In genomic region chrX:115560211-115560977, GRCh38 we compare ENCODE assay signal across 8 cellular contexts. TPM values are rescaled to one million over a fixed set of nuclear protein-coding genes. Genes with fewer than 3 reads are reported as not detected.
DNase-seq lines count a peak whose midpoint lies in the region; ATAC-seq, FAIRE-seq and TF ChIP-seq lines count a peak whose summit lies in the region.

No MANE protein-coding gene starts in this region.

- intact Hi-C loops in lower lobe of right lung (cut with DNase I), result no loop called here
- intact Hi-C loops in posterior cingulate gyrus (cut with DNase I), result loop anchor here (5.0 to 10.0 kb wide), 2 partner anchors 82 to 226 kb away; no protein-coding TSS in a partner anchor

- H3K9me3 Mint-ChIP-seq in brain, result peaks cover 0 to 2% (median 0%) of the 10 kb centered on the region in 5 experiments

- TF ChIP-seq CTCF in A549 (IDR thresholded peaks at IDR 0.05) (no peak), brain (conservative IDR thresholded peaks at IDR 0.05) (no peak), lower lobe of right lung (IDR thresholded peaks at IDR 0.05) (no peak)

- peak overlapping the region; percentile 83 for H3K4me3 ChIP-seq in A549
- H3K4me3 ChIP-seq in lower lobe of right lung, result peak overlapping the region; percentile 63

- H3K27me3 Mint-ChIP-seq in brain, result peaks cover 21% of the 10 kb centered on the region

- no peak for TF ChIP-seq POLR2A in A549 (IDR thresholded peaks at IDR 0.05; ENCODE audit: low read length)

- POLR2A ChIA-PET in A549 (lab: Yijun Ruan, JAX), result interaction anchor here (0.6 to 4.2 kb wide), 6 partner anchors 27 to 223 kb away, joined by 3 to 32 read pairs (median 4); no protein-coding TSS in a partner anchor

- DNase-seq in A549 (ENCODE audit: low read depth in 1 of 2, low spot score in 1 of 2) (peak; percentile 60 to 96), HK-2 (ENCODE audit: unreplicated experiment) (peak; percentile 56), lower lobe of right lung (no peak), epidermal melanocyte (ENCODE audit: insufficient read length, low spot score) (no peak), posterior cingulate gyrus (no peak)

- H3K4me2 ChIP-seq in A549, result peak overlapping the region; percentile 87

- TF ChIP-seq RAD21 in A549 (conservative IDR thresholded peaks at IDR 0.05 in 1 of 2, IDR thresholded peaks at IDR 0.05 in 1 of 2), result no peak

- CTCF ChIA-PET in A549 (lab: Yijun Ruan, JAX), result interaction anchor here (0.6 to 3.9 kb wide), 3 partner anchors 73 to 230 kb away, joined by 3 to 25 read pairs (median 7); no protein-coding TSS in a partner anchor

- H3K4me3 Mint-ChIP-seq in brain, result peak overlapping the region; percentile 90 to 97 (median 95)

- H3K27ac Mint-ChIP-seq in brain, result peak overlapping the region in 4 of 5 experiments; percentile 95 to 98 (median 97)

- no peaks in the 10 kb centered on the region for H3K36me3 ChIP-seq in lower lobe of right lung

- H3K27me3 ChIP-seq in lower lobe of right lung (ENCODE audit: low read depth), result no peaks in the 10 kb centered on the region

- FAIRE-seq in A549 (lab: Jason Lieb, UNC), result peak; percentile 98

- peaks cover 42% of the 10 kb centered on the region for H3K4me1 Mint-ChIP-seq in brain

- peak overlapping the region; percentile 95 to 99 for H3K27ac ChIP-seq in A549
- H3K27ac ChIP-seq in lower lobe of right lung, result peak overlapping the region; percentile 89

- peaks cover 59% of the 10 kb centered on the region for H3K4me1 ChIP-seq in A549
- H3K4me1 ChIP-seq in lower lobe of right lung, result peaks cover 9% of the 10 kb centered on the region

- no peaks in the 10 kb centered on the region for H3K36me3 Mint-ChIP-seq in brain

- peak in 1 of 2 experiments; percentile 61; a peak in 2 of 5 replicates for TF ChIP-seq EP300 in A549 (IDR thresholded peaks at IDR 0.05)

- H3K9me3 ChIP-seq in A549 (no peaks in the 10 kb centered on the region), lower lobe of right lung (no peaks in the 10 kb centered on the region)

- 3% methylated on average over 10 of the region's 10 CpGs for WGBS in A549 (ENCODE audit: missing lambda C conversion rate)

- ATAC-seq in A549 (peak; percentile 72 to 77), lower lobe of right lung (peak; percentile 71 to 76), HG03439 (IDR thresholded peaks at IDR 0.05; ENCODE audit: unreplicated experiment) (no peak), GM18858 (IDR thresholded peaks at IDR 0.05; ENCODE audit: unreplicated experiment) (no peak)

TF ChIP-seq in A549, 52 proteins besides CTCF, POLR2A, EP300 and RAD21 (continues in another document):
- TF ChIP-seq FOSL2 (IDR thresholded peaks at IDR 0.05) (no peak), FOSL2 (CRISPR knock-in tag; IDR thresholded peaks at IDR 0.05) (peak; percentile 77), PHF8 (IDR thresholded peaks at IDR 0.05; ENCODE audit: borderline replicate concordance, low read depth) (no peak), TP53 (CRISPR knock-in tag; IDR thresholded peaks at IDR 0.05) (no peak), EHMT2 (IDR thresholded peaks at IDR 0.05; ENCODE audit: low read depth) (no peak), PBX3 (IDR thresholded peaks at IDR 0.05) (no peak), RFX5 (IDR thresholded peaks at IDR 0.05) (no peak), MAX (IDR thresholded peaks at IDR 0.05) (peak; percentile 81), HMGXB4 (CRISPR knock-in tag; IDR thresholded peaks at IDR 0.05; ENCODE audit: borderline replicate concordance) (no peak), RNF2 (IDR thresholded peaks at IDR 0.05; ENCODE audit: borderline replicate concordance, low read depth) (no peak), HOXA7 (CRISPR knock-in tag; IDR thresholded peaks at IDR 0.05) (no peak), HES2 (IDR thresholded peaks at IDR 0.05) (no peak), ZNF302 (CRISPR knock-in tag; IDR thresholded peaks at IDR 0.05) (no peak), JUN (IDR thresholded peaks at IDR 0.05) (peak in 1 of 2 experiments; percentile 67; a peak in 2 of 5 replicates), USF2 (IDR thresholded peaks at IDR 0.05) (no peak), SMC3 (IDR thresholded peaks at IDR 0.05) (no peak), CBX8 (IDR thresholded peaks at IDR 0.05) (no peak), GATA3 (IDR thresholded peaks at IDR 0.05; ENCODE audit: borderline replicate concordance) (peak; percentile 75; the same call in 1 of the 2 replicates), MAFK (IDR thresholded peaks at IDR 0.05; ENCODE audit: partially characterized antibody) (no peak), E2F6 (IDR thresholded peaks at IDR 0.05; ENCODE audit: borderline replicate concordance, low read depth) (0 out of 2 replicates have a peak, but pooled peaks have one; percentile 42), KDM1A (IDR thresholded peaks at IDR 0.05; ENCODE audit: low read depth) (no peak), RCOR1 (IDR thresholded peaks at IDR 0.05; ENCODE audit: low read depth, low read length) (no peak), ESRRA (IDR thresholded peaks at IDR 0.05; ENCODE audit: borderline replicate concordance, low read length) (no peak), EHF (CRISPR knock-in tag; IDR thresholded peaks at IDR 0.05) (no peak), CHD4 (IDR thresholded peaks at IDR 0.05; ENCODE audit: borderline replicate concordance) (peak; percentile 84; the same call in 1 of the 2 replicates), JUNB (IDR thresholded peaks at IDR 0.05) (peak; percentile 49), CBX2 (IDR thresholded peaks at IDR 0.05; ENCODE audit: borderline replicate concordance, low read depth) (no peak), ZFP36 (IDR thresholded peaks at IDR 0.05; ENCODE audit: borderline replicate concordance, partially characterized antibody) (no peak), HOXB13 (CRISPR knock-in tag; IDR thresholded peaks at IDR 0.05; ENCODE audit: low read depth) (no peak), CHD2 (IDR thresholded peaks at IDR 0.05; ENCODE audit: low read length, partially characterized antibody) (no peak), ZC3H11A (IDR thresholded peaks at IDR 0.05) (no peak), FOSB (CRISPR knock-in tag; IDR thresholded peaks at IDR 0.05) (no peak)

RNA-seq across cellular contexts. Expression of gene PLS3, which starts 0.6 kb away (rescaled TPM):
- polyA plus RNA-seq in A549 (2011; rRNA removed), result 411 and 437 TPM in 2 replicates
- polyA plus RNA-seq in A549 (2012; cell fraction: cytosol; rRNA removed), result 92.7 and 94.3 TPM in 2 replicates
- 44.4 and 70.5 TPM in 2 replicates for polyA plus RNA-seq in A549 (2012; cell fraction: nucleus; rRNA removed)
- 303 to 305 TPM (median 303 TPM) in 3 replicates for polyA plus RNA-seq in A549 (2017; fragmentation: RNase III; extraction: RNeasy Plus Mini Kit Qiagen cat#74134 plus additional on column Dnase treatment)
- 75.5 and 78.3 TPM in 2 replicates for polyA minus RNA-seq in A549 (2011; rRNA and poly(A)+ RNA removed)
- 18.0 TPM for polyA plus RNA-seq in brain (ENCODE audit: insufficient read depth, low read depth, low replicate concordance)
- total RNA-seq in lower lobe of right lung, result 138 TPM

Comparison
In these comparisons a context has a peak if more than half of its experiments do, and no peak if none do; other contexts are left out.
1. ATAC-seq: peak in A549 (2 of 2) and lower lobe of right lung (2 of 2); none in HG03439 (single experiment) and GM18858 (single experiment).
2. DNase-seq: peak in A549 (2 of 2) and HK-2 (single experiment); none in lower lobe of right lung (single experiment), epidermal melanocyte (single experiment) and posterior cingulate gyrus (0 of 10).